In genomic region chr12:1529862-1530591, GRCh38 we compare ENCODE assay signal across 9 cellular contexts.
DNase-seq lines count a peak whose midpoint lies in the region; FAIRE-seq and TF ChIP-seq lines count a peak whose summit lies in the region.
"Had no signal": no experiment of that assay in that cellular context is flagged by ENCODE, and none has a peak within 500 bp of the region (broad histone marks: within the 10 kb centered on the region; RNA-seq: fewer than 3 reads in every experiment).

No MANE protein-coding gene starts in this region.

- H3K4me3 ChIP-seq in CD4-positive, alpha-beta memory T cell (ENCODE audit: low read length in 2 of 2) = no peak overlapping the region
- H3K4me3 ChIP-seq in bronchial epithelial cell (ENCODE audit: low read depth, low read length) (peak overlapping the region; percentile 23), lower leg skin (ENCODE audit: low read depth, poor library complexity, severe bottlenecking) (peak overlapping the region; percentile 37), urinary bladder (ENCODE audit: low read depth, low read length) (peak overlapping the region; percentile 67)

- H3K4me1 Mint-ChIP-seq in CD4-positive, alpha-beta memory T cell = peaks cover 19 to 34% (median 26%) of the 10 kb centered on the region in 4 donors

- POLR2A ChIA-PET in CD4-positive, alpha-beta memory T cell (lab: Charles Lee; ENCODE audit: partially characterized antibody) = interaction anchor here (1.3 kb wide), 1 partner anchor 64 kb away, joined by 3 read pairs; the partner anchor contains the start of gene FBXL14

- H3K27ac Mint-ChIP-seq in CD4-positive, alpha-beta memory T cell = peak overlapping the region in 1 of 7 donors; percentile 62

- peaks cover 37% of the 10 kb centered on the region for H3K4me1 ChIP-seq in CD4-positive, alpha-beta memory T cell (ENCODE audit: insufficient read depth, low read length)
- H3K4me1 ChIP-seq in urinary bladder (ENCODE audit: insufficient read depth) = no peaks in the 10 kb centered on the region

- CTCF ChIA-PET in CD4-positive, alpha-beta memory T cell (lab: Charles Lee; ENCODE audit: partially characterized antibody) = no interaction called here

- H3K36me3 Mint-ChIP-seq in CD4-positive, alpha-beta memory T cell = no peaks in the 10 kb centered on the region

- H3K9me3 ChIP-seq in CD4-positive, alpha-beta memory T cell (ENCODE audit: control insufficient read depth in 1 of 2, low read length in 2 of 2) = no peaks in the 10 kb centered on the region

- peak in 1 of 5 donors; percentile 7 for DNase-seq in CD4-positive, alpha-beta memory T cell
- peak; percentile 59 for DNase-seq in HuH-7.5 (ENCODE audit: low spot score)
- DNase-seq in bronchial epithelial cell (ENCODE audit: low read depth) = no peak
- peak in 1 of 2 donors; percentile 77 for DNase-seq in lower leg skin (ENCODE audit: low spot score in 2 of 2)
- DNase-seq in NCI-H1436 treated with DMSO at 0.1 percent for 48 hours (lab: John Stamatoyannopoulos, UW) = no peak
- no peak for DNase-seq in activated effector memory CD4-positive, alpha-beta T cell treated with Interleukin-2 at 50 U/mL for 16 hours
- no peak for DNase-seq in AML-193 (lab: John Stamatoyannopoulos, UW)

- peak overlapping the region; percentile 80 to 92 (median 85) for H3K4me3 Mint-ChIP-seq in CD4-positive, alpha-beta memory T cell

- TF ChIP-seq POLR2A in lower leg skin (IDR thresholded peaks at IDR 0.05) = no peak

- no peak overlapping the region for H3K27ac ChIP-seq in CD4-positive, alpha-beta memory T cell (ENCODE audit: low read depth, low read length)
- no peak overlapping the region for H3K27ac ChIP-seq in urinary bladder (ENCODE audit: low read depth)

- peaks cover 43 to 54% of the 10 kb centered on the region in 2 donors for H3K27me3 Mint-ChIP-seq in CD4-positive, alpha-beta memory T cell

- TF ChIP-seq CTCF in bronchial epithelial cell (IDR thresholded peaks at IDR 0.05; ENCODE audit: insufficient read depth, low read length, severe bottlenecking) (no peak), lower leg skin (IDR thresholded peaks at IDR 0.05) (no peak)

- intact Hi-C loops in CD4-positive, alpha-beta memory T cell (cut with micrococcal nuclease) = loop anchor here (5.0 kb wide), 2 partner anchors 62 to 77 kb away; partner anchors contain the start of gene FBXL14
- intact Hi-C loops in lower leg skin (cut with DNase I; ENCODE audit: low total_unique reads) = no loop called here

- FAIRE-seq in bronchial epithelial cell (lab: Jason Lieb, UNC) = no peak
- FAIRE-seq: islet of Langerhans had no signal

- H3K9me3 Mint-ChIP-seq in CD4-positive, alpha-beta memory T cell = no peaks in the 10 kb centered on the region

- H3K36me3 ChIP-seq in CD4-positive, alpha-beta memory T cell (ENCODE audit: insufficient read depth, low read length) = no peaks in the 10 kb centered on the region
- no peaks in the 10 kb centered on the region for H3K36me3 ChIP-seq in bronchial epithelial cell (ENCODE audit: control insufficient read depth, insufficient read depth, low read length)
- no peaks in the 10 kb centered on the region for H3K36me3 ChIP-seq in urinary bladder (ENCODE audit: insufficient read depth)

- H3K27me3 ChIP-seq in CD4-positive, alpha-beta memory T cell (ENCODE audit: insufficient read depth, low read length) = peaks cover 24% of the 10 kb centered on the region
- H3K27me3 ChIP-seq in bronchial epithelial cell (ENCODE audit: control insufficient read depth, insufficient read depth, low read length) = peaks cover 30% of the 10 kb centered on the region

- WGBS in lower leg skin, 2 donors = 5 to 14% methylated on average over 25 to 43 of the region's 101 CpGs
- 3% methylated on average over 99 of the region's 101 CpGs for WGBS in urinary bladder

Comparison
In these comparisons a context has a peak if more than half of its experiments do, and no peak if none do; other contexts are left out.
1. H3K4me3 ChIP-seq: peak in bronchial epithelial cell (single experiment), lower leg skin (single experiment) and urinary bladder (single experiment); none in CD4-positive, alpha-beta memory T cell (0 of 2).